In the genomic region with DNA sequence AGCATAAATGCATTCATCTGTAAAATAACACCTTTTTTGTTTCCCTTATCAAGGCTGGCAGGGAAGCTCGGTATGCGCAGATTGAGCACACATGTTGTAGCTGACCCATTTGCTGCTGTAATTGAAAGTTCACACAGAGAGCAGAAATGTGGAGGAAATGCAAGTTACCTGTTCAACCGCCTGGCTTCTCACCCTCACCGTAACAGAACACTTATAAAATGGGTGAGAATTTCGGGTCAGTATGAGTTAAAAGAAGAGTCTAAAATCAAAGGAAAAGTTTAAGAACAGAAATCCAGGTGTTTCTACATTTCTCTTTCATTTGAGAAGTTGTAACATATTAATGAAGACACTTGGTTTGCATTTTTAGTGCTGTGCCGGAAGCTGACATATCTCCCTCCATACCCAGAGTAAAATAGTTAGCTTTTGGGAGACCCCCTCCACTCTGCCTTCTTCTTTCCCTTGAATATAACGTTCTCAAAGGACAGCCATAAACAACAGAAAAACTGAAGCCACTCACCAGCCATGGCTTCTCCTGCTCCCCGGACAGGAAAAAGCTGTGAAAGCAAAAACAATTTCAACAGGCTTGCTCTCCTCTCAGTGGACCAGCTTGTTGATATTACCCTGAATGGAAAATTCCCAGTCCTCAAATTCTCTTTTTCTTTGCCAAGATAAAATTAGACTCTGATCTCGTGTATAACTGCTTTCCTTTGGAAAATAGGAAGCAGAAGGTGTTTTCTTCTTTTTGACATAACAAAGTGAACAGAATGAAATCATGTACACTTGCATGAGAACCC, we compare ENCODE assay signal across 9 cellular contexts. TPM values are rescaled to one million over a fixed set of nuclear protein-coding genes. Genes with fewer than 3 reads are reported as not detected.
DNase-seq lines count a peak whose midpoint lies in the region; ATAC-seq and TF ChIP-seq lines count a peak whose summit lies in the region.
"Had no signal": no experiment of that assay in that cellular context is flagged by ENCODE, and none has a peak within 500 bp of the region (broad histone marks: within the 10 kb centered on the region; RNA-seq: fewer than 3 reads in every experiment).

CASP12 (minus strand) TSS at position 570 of the 794 bp plus-strand sequence.

- no peak within 1 kb of the TSS for H3K23ac ChIP-seq in H9 (ENCODE audit: insufficient read length, low read depth, low read length)

- H3K36me3 ChIP-seq in fibroblast of lung (ENCODE audit: control insufficient read depth, insufficient read depth, low read length) (no peaks in the 10 kb centered on the region), skeletal muscle tissue (ENCODE audit: control insufficient read depth in 3 of 3, insufficient read depth in 3 of 3, low read length in 3 of 3) (no peaks in the 10 kb centered on the region)

- H3K9me3 ChIP-seq in fibroblast of lung (ENCODE audit: control insufficient read depth, insufficient read depth, low read depth, low read length) (no peaks in the 10 kb centered on the region), skeletal muscle tissue (ENCODE audit: control insufficient read depth in 3 of 3, low read length in 3 of 3) (no peaks in the 10 kb centered on the region), H9 (ENCODE audit: control insufficient read depth, low read depth, low read length) (no peaks in the 10 kb centered on the region)

- H3K4ac ChIP-seq in H9 (ENCODE audit: low read depth, low read length) = no peak within 1 kb of the TSS

- no peaks in the 10 kb centered on the region for H3K23me2 ChIP-seq in H9 (ENCODE audit: insufficient read length, low read depth, low read length, poor library complexity, severe bottlenecking)

- no peaks in the 10 kb centered on the region for H3K36me3 Mint-ChIP-seq in H9 (ENCODE audit: insufficient read depth in 1 of 3, low read depth in 3 of 3)

- H4K91ac ChIP-seq in H9 (ENCODE audit: insufficient read length, low read depth, low read length) = no peak within 1 kb of the TSS

- no peak within 1 kb of the TSS for H2AK5ac ChIP-seq in H9 (ENCODE audit: insufficient read length, low read length)

- no peak within 1 kb of the TSS for H3K27ac ChIP-seq in fibroblast of lung (ENCODE audit: insufficient read depth, low read length)
- H3K27ac ChIP-seq in skeletal muscle tissue (ENCODE audit: low read depth, low read length) = peak within 1 kb of the TSS; percentile 52
- H3K27ac ChIP-seq in H9 (ENCODE audit: insufficient read length, low read depth, low read length) = no peak within 1 kb of the TSS
- H3K27ac ChIP-seq: VCaP had no signal

- WGBS in H9 (ENCODE audit: extremely low coverage, insufficient read length, low lambda C conversion rate) = no CpG with 5 or more reads among the region's 9 CpGs

- H2AFZ ChIP-seq in fibroblast of lung (ENCODE audit: low read length) (peak within 1 kb of the TSS; percentile 42), H9 (ENCODE audit: low read length) (no peak within 1 kb of the TSS)

- H4K5ac ChIP-seq in H9 (ENCODE audit: insufficient read length, low read depth, low read length) = no peak within 1 kb of the TSS

- H3K9ac ChIP-seq in fibroblast of lung (ENCODE audit: insufficient read depth, low read length) (no peak within 1 kb of the TSS), skeletal muscle tissue (ENCODE audit: low read depth in 1 of 3, low read length in 3 of 3) (peak within 1 kb of the TSS; percentile 13 to 43 (median 17)), H9 (ENCODE audit: extremely low read depth, insufficient read length, low read length) (no peak within 1 kb of the TSS)

- H2BK5ac ChIP-seq in H9 (ENCODE audit: insufficient read length, low read length) = no peak within 1 kb of the TSS

- peaks cover 20 to 30% of the 10 kb centered on the region in 2 experiments for H3K4me1 Mint-ChIP-seq in H9

- no peak within 1 kb of the TSS for H3K4me3 Mint-ChIP-seq in H9

- peak within 1 kb of the TSS in 1 of 4 experiments; percentile 25 for H3K4me3 ChIP-seq in fibroblast of lung (replicated peaks in 1 of 4; ENCODE audit: control extremely low read depth in 1 of 4, insufficient read depth in 1 of 4, low read depth in 3 of 4, low read length in 4 of 4)
- peak within 1 kb of the TSS; percentile 35 to 66 (median 42) for H3K4me3 ChIP-seq in skeletal muscle tissue (ENCODE audit: low read length in 3 of 3)

- H4K8ac ChIP-seq in H9 (replicated peaks; ENCODE audit: insufficient read length, low read depth, low read length) = no peak within 1 kb of the TSS

- no peaks in the 10 kb centered on the region for H3K4me1 ChIP-seq in fibroblast of lung (ENCODE audit: control insufficient read depth, extremely low read depth, insufficient read depth, low read length)
- H3K4me1 ChIP-seq in skeletal muscle tissue (ENCODE audit: control insufficient read depth in 3 of 3, insufficient read depth in 3 of 3, low read length in 3 of 3) = peaks cover 0 to 11% (median 0%) of the 10 kb centered on the region in 3 donors
- H3K4me1 ChIP-seq in H9 (ENCODE audit: insufficient read depth, low read length) = peaks cover 6% of the 10 kb centered on the region; the same call in 1 of the 2 replicates

- H3T11ph ChIP-seq in H9 (ENCODE audit: low read length) = no peak within 1 kb of the TSS

- H3K4me2 ChIP-seq in fibroblast of lung (ENCODE audit: extremely low read depth, insufficient read depth, low read length) (peak within 1 kb of the TSS; percentile 61), H9 (ENCODE audit: insufficient read depth, insufficient read length, low read length) (no peak within 1 kb of the TSS)

- H2BK20ac ChIP-seq in H9 (ENCODE audit: low read depth, low read length, poor library complexity, severe bottlenecking) = no peak within 1 kb of the TSS

- H3K79me1 ChIP-seq in H9 (ENCODE audit: insufficient read depth, low read depth, low read length, poor library complexity, severe bottlenecking) = no peaks in the 10 kb centered on the region

- H2BK15ac ChIP-seq in H9 (ENCODE audit: low read depth, low read length) = no peak within 1 kb of the TSS

- no peak within 1 kb of the TSS for H2BK12ac ChIP-seq in H9 (ENCODE audit: insufficient read length, low read depth, low read length)

- H3K27me3 ChIP-seq in fibroblast of lung (ENCODE audit: control insufficient read depth, insufficient read depth, low read length) (no peaks in the 10 kb centered on the region), skeletal muscle tissue (ENCODE audit: control insufficient read depth in 3 of 3, insufficient read depth in 3 of 3, low read length in 3 of 3) (no peaks in the 10 kb centered on the region), H9 (ENCODE audit: insufficient read depth, low read length) (no peaks in the 10 kb centered on the region)

- no peak within 1 kb of the TSS for H2BK120ac ChIP-seq in H9 (ENCODE audit: low read depth, low read length, poor library complexity, severe bottlenecking)

- H3K56ac ChIP-seq in H9 (ENCODE audit: insufficient read length, low read depth, low read length) = no peak within 1 kb of the TSS

- H3K18ac ChIP-seq in H9 (ENCODE audit: insufficient read length, low read depth, low read length) = no peak within 1 kb of the TSS

- no peaks in the 10 kb centered on the region for H3K27me3 Mint-ChIP-seq in H9 (ENCODE audit: low read depth)

- ATAC-seq in GM19372 (IDR thresholded peaks at IDR 0.05; ENCODE audit: low read depth, unreplicated experiment) (peak; percentile 86), HG03575 (IDR thresholded peaks at IDR 0.05; ENCODE audit: extremely low read depth, insufficient number of reproducible peaks, low FRiP score, unreplicated experiment) (peak; percentile 56), HG02973 (IDR thresholded peaks at IDR 0.05; ENCODE audit: unreplicated experiment) (no peak)

- H4K20me1 ChIP-seq in fibroblast of lung (ENCODE audit: control insufficient read depth, extremely low read depth, insufficient read depth, low read length) (no peaks in the 10 kb centered on the region), H9 (ENCODE audit: control insufficient read depth, insufficient read depth, insufficient read length) (no peaks in the 10 kb centered on the region)

- TF ChIP-seq CTCF in fibroblast of lung (conservative IDR thresholded peaks at IDR 0.05 in 1 of 2, IDR thresholded peaks at IDR 0.05 in 1 of 2; ENCODE audit: low read depth in 1 of 2, low read length in 2 of 2) (no peak), H9 (conservative IDR thresholded peaks at IDR 0.05) (no peak)

- no peak within 1 kb of the TSS for H3K14ac ChIP-seq in H9 (ENCODE audit: insufficient read depth, low read length)

- H3K9me3 Mint-ChIP-seq in H9 = no peaks in the 10 kb centered on the region; a peak in 1 of 5 replicates

- H3K79me2 ChIP-seq in fibroblast of lung (ENCODE audit: control insufficient read depth, insufficient read depth, low read length) (no peaks in the 10 kb centered on the region), H9 (ENCODE audit: insufficient read depth, low read length) (no peaks in the 10 kb centered on the region)

- DNase-seq in fibroblast of lung (ENCODE audit: low read depth in 2 of 2) = peak in 1 of 2 donors; percentile 38
- DNase-seq in GDM1 (lab: John Stamatoyannopoulos, UW) = no peak
- DNase-seq in DMS 273 treated with DMSO at 0.1 percent for 48 hours (lab: John Stamatoyannopoulos, UW) = no peak
- no peak for DNase-seq in H9

- peak within 1 kb of the TSS in 1 of 3 experiments; percentile 20; a peak in 1 of 7 replicates for H3K27ac Mint-ChIP-seq in H9

RNA-seq across cellular contexts. Expression of gene CASP12, which starts in this region (rescaled TPM):
- 0.17 and 0.26 TPM in 2 replicates for total RNA-seq in fibroblast of lung
- polyA plus RNA-seq in fibroblast of lung = 0.09 TPM in 1 of 2 replicates, not detected in the other
- not detected in 2 replicates for polyA plus RNA-seq in fibroblast of lung (2012)
- not detected in 2 replicates for polyA minus RNA-seq in fibroblast of lung (ENCODE audit: low replicate concordance)
- total RNA-seq in skeletal muscle tissue = 0.52 TPM
- total RNA-seq in H9 (2021) = not detected in 2 replicates

Comparison
In these comparisons a context has a peak if more than half of its experiments do, and no peak if none do; other contexts are left out.
1. H3K9ac ChIP-seq: peak in skeletal muscle tissue (3 of 3); none in fibroblast of lung (single experiment) and H9 (single experiment).